Comparison of ENCODE assay signal across 11 cellular contexts in the genomic region with DNA sequence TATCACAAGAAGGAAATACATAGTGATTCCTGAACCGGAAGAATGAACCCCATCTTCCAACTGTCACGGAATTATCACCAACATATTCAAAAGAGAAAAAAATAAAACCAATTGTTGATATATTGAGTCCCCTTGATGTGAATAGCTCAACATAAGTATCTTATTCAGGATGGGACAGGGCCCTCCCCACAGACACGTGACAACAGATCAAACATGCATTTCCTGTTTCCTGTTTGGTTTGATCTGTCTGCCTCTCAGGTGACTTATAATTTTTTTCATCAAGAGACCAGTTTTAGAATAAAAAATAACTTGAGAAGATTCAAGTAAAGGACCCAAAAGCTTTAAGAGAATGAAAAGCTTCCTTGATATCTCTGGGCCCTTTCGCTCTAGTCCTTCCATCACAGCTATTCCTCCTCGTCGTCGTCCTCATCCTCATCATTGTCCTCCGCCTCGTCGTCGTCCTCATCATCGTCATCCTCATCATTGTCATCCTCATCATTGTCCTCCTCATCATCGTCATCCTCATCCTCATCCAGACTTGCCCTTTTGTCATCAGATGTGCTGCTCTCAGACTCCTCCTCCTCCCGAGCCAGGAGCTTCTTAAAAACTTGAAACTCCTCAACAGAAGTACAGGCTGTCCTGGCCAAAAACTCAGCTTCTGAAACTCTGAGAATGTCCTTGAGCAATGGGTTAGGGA. TPM values are rescaled to one million over a fixed set of nuclear protein-coding genes. Genes with fewer than 3 reads are reported as not detected.
DNase-seq lines count a peak whose midpoint lies in the region; ATAC-seq and TF ChIP-seq lines count a peak whose summit lies in the region.
"Had no signal": no experiment of that assay in that cellular context is flagged by ENCODE, and none has a peak within 500 bp of the region (broad histone marks: within the 10 kb centered on the region; RNA-seq: fewer than 3 reads in every experiment).

No MANE protein-coding gene starts in this region.

- H3K4me2 ChIP-seq in OCI-LY7 (ENCODE audit: low read length) = no peak overlapping the region

- BruUV-seq in OCI-LY7 (replicated peaks; lab: Mats Ljungman, UMichigan) = no TSS peak

- no peaks in the 10 kb centered on the region for H3K27me3 Mint-ChIP-seq in IgD-negative memory B cell

- peaks cover 23% of the 10 kb centered on the region; the same call in 1 of the 2 replicates for H3K79me2 ChIP-seq in OCI-LY7 (ENCODE audit: insufficient read depth, low read depth, low read length)

- H3K4me3 ChIP-seq in lower lobe of right lung = no peak overlapping the region
- no peak overlapping the region for H3K4me3 ChIP-seq in OCI-LY7 (ENCODE audit: low read depth, low read length, poor library complexity, severe bottlenecking)

- no peak overlapping the region for H2AFZ ChIP-seq in OCI-LY7 (ENCODE audit: low read length)

- peaks cover 6% of the 10 kb centered on the region for H3K36me3 Mint-ChIP-seq in IgD-negative memory B cell

- H3K27ac ChIP-seq in lower lobe of right lung (peak overlapping the region; percentile 16), OCI-LY7 (ENCODE audit: low read depth, low read length, poor library complexity, severe bottlenecking) (no peak overlapping the region)

- CTCF ChIA-PET in OCI-LY7 (lab: Charles Lee; ENCODE audit: unreplicated experiment) = no interaction called here

- H3K36me3 ChIP-seq in lower lobe of right lung (peaks cover 96% of the 10 kb centered on the region), OCI-LY7 (ENCODE audit: insufficient read depth, low read length) (peaks cover 87% of the 10 kb centered on the region)

- intact Hi-C loops in lower lobe of right lung (cut with DNase I) (no loop called here), OCI-LY7 (cut with micrococcal nuclease; ENCODE audit: unreplicated experiment) (no loop called here)

- H3K9me3 Mint-ChIP-seq in IgD-negative memory B cell = no peaks in the 10 kb centered on the region
- H3K9me3 Mint-ChIP-seq: neural crest cell had no signal

- peak overlapping the region in 3 of 4 donors; percentile 16 to 67 (median 19) for H3K4me3 Mint-ChIP-seq in IgD-negative memory B cell
- H3K4me3 Mint-ChIP-seq: neural crest cell had no signal

- H3K27ac Mint-ChIP-seq in IgD-negative memory B cell = peak overlapping the region; percentile 73 to 96 (median 89)

- no peaks in the 10 kb centered on the region for H3K27me3 ChIP-seq in lower lobe of right lung (ENCODE audit: low read depth)

- H3K9me2 ChIP-seq in OCI-LY7 (ENCODE audit: insufficient read depth, low read length) = no peaks in the 10 kb centered on the region

- ATAC-seq in lower lobe of right lung = no peak
- ATAC-seq in HG02763 (IDR thresholded peaks at IDR 0.05; ENCODE audit: unreplicated experiment) = no peak
- ATAC-seq in GM18498 (IDR thresholded peaks at IDR 0.05; ENCODE audit: unreplicated experiment) = no peak
- ATAC-seq: left cardiac atrium had no signal

- TF ChIP-seq CTCF in lower lobe of right lung (IDR thresholded peaks at IDR 0.05) (no peak), OCI-LY7 (conservative IDR thresholded peaks at IDR 0.05; ENCODE audit: low read length) (no peak)

- H3K4me1 Mint-ChIP-seq in IgD-negative memory B cell = peaks cover 45 to 56% (median 51%) of the 10 kb centered on the region in 3 donors

- POLR2A ChIA-PET in OCI-LY7 (lab: Charles Lee) = no interaction called here

- H3K4me1 ChIP-seq in lower lobe of right lung (peaks cover 39% of the 10 kb centered on the region), OCI-LY7 (ENCODE audit: insufficient read depth, low read length, poor library complexity, severe bottlenecking) (peaks cover 25% of the 10 kb centered on the region)

- no peaks in the 10 kb centered on the region for H3K9me3 ChIP-seq in lower lobe of right lung
- H3K9me3 ChIP-seq in OCI-LY7 (ENCODE audit: low read length) = no peaks in the 10 kb centered on the region

- H4K20me1 ChIP-seq in OCI-LY7 (ENCODE audit: insufficient read depth, low read length) = peaks cover under 1% of the 10 kb centered on the region; the same call in 1 of the 2 replicates

- peak; percentile 3 for DNase-seq in CD1c-positive myeloid dendritic cell (ENCODE audit: extremely low spot score)
- peak; percentile 47 for DNase-seq in activated CD8-positive, alpha-beta memory T cell treated with anti-CD3 and anti-CD28 coated beads, Interleukin-2, amount 50 U/mL, for 4 hours
- no peak for DNase-seq in lower lobe of right lung
- no peak for DNase-seq in OCI-LY7 (ENCODE audit: low spot score)
- no peak for DNase-seq in GDM1 (lab: John Stamatoyannopoulos, UW)
- DNase-seq: left cardiac atrium, NCI-H345 had no signal

RNA-seq across cellular contexts. Expression of a gene that starts 6.3 kb away (rescaled TPM):
- 65.6 TPM for polyA plus RNA-seq in IgD-negative memory B cell
- total RNA-seq in lower lobe of right lung (32.0 TPM), OCI-LY7 (2022) (48.2 and 52.8 TPM in 2 replicates)
- total RNA-seq in OCI-LY7 (2014; rRNA removed; shearing (Covaris generic)) = 57.7 and 58.9 TPM in 2 replicates

RNA-seq across cellular contexts. Expression of a gene that starts 53.5 kb away (rescaled TPM):
- polyA plus RNA-seq in IgD-negative memory B cell = 10.3 TPM
- total RNA-seq in lower lobe of right lung = 10.8 TPM
- total RNA-seq in OCI-LY7 (2014; rRNA removed; shearing (Covaris generic)) = 26.8 and 72.9 TPM in 2 replicates
- total RNA-seq in OCI-LY7 (2022) = 73.5 and 84.3 TPM in 2 replicates

RNA-seq across cellular contexts. Expression of a gene that starts 54.5 kb away (rescaled TPM):
- 94.7 TPM for polyA plus RNA-seq in IgD-negative memory B cell
- 58.9 TPM for total RNA-seq in lower lobe of right lung
- 46.0 and 61.4 TPM in 2 replicates for total RNA-seq in OCI-LY7 (2014; rRNA removed; shearing (Covaris generic))
- 82.0 and 97.1 TPM in 2 replicates for total RNA-seq in OCI-LY7 (2022)

Comparison
In these comparisons a context has a peak if more than half of its experiments do, and no peak if none do; other contexts are left out.
1. DNase-seq: peak in CD1c-positive myeloid dendritic cell (single experiment) and activated CD8-positive, alpha-beta memory T cell treated with anti-CD3 and anti-CD28 coated beads, Interleukin-2, amount 50 U/mL, for 4 hours (single experiment); none in lower lobe of right lung (single experiment), OCI-LY7 (single experiment) and GDM1 (single experiment).